Comparison of ENCODE assay signal across 10 cellular contexts in genomic region chr5:172931001-172931536, GRCh38. TPM values are rescaled to one million over a fixed set of nuclear protein-coding genes. Genes with fewer than 3 reads are reported as not detected.
DNase-seq lines count a peak whose midpoint lies in the region; FAIRE-seq and TF ChIP-seq lines count a peak whose summit lies in the region.
"Had no signal": no experiment of that assay in that cellular context is flagged by ENCODE, and none has a peak within 500 bp of the region (broad histone marks: within the 10 kb centered on the region; RNA-seq: fewer than 3 reads in every experiment).

No MANE protein-coding gene starts in this region.

- peak overlapping the region; percentile 21 to 67 (median 63) for H3K27ac ChIP-seq in thyroid gland

- in situ Hi-C loops in astrocyte of the cerebellum (cut with HindIII; ENCODE audit: low sequenced_read_pairs), result no loop called here

- no peaks in the 10 kb centered on the region for H3K27me3 ChIP-seq in kidney epithelial cell (ENCODE audit: control insufficient read depth, insufficient read depth, low read length)
- H3K27me3 ChIP-seq in thyroid gland, result no peaks in the 10 kb centered on the region

- TF ChIP-seq POLR2A in H54 (IDR thresholded peaks at IDR 0.05; ENCODE audit: low read depth, low read length), result no peak
- TF ChIP-seq POLR2A in thyroid gland (IDR thresholded peaks at IDR 0.05), result no peak

- no peaks in the 10 kb centered on the region for H3K9me3 ChIP-seq in thyroid gland

- WGBS in thyroid gland, 2 donors, result 47 to 61% methylated on average over 9 of the region's 9 CpGs

- H3K36me3 ChIP-seq in kidney epithelial cell (ENCODE audit: control insufficient read depth, insufficient read depth, low read length), result peaks cover 3% of the 10 kb centered on the region
- H3K36me3 ChIP-seq in thyroid gland, result peaks cover 10 to 20% of the 10 kb centered on the region in 2 donors

- no peak for TF ChIP-seq CTCF in astrocyte of the cerebellum (IDR thresholded peaks at IDR 0.05; ENCODE audit: low read depth, low read length, missing control alignments)
- no peak for TF ChIP-seq CTCF in kidney epithelial cell (IDR thresholded peaks at IDR 0.05; ENCODE audit: insufficient read depth, low read length, poor library complexity, severe bottlenecking)
- TF ChIP-seq CTCF in thyroid gland (IDR thresholded peaks at IDR 0.05), result no peak

- FAIRE-seq in H54 (lab: Jason Lieb, UNC), result no peak
- FAIRE-seq: endometrium had no signal

- intact Hi-C loops in thyroid gland (cut with DNase I), result no loop called here

- H3K4me3 ChIP-seq in astrocyte of the cerebellum (ENCODE audit: low read depth, low read length) (no peak overlapping the region), kidney epithelial cell (ENCODE audit: low read depth, low read length) (no peak overlapping the region), thyroid gland (replicated peaks in 1 of 3) (no peak overlapping the region)

- peaks cover 4 to 20% of the 10 kb centered on the region in 2 donors for H3K4me1 ChIP-seq in thyroid gland

- peak; percentile 70 for DNase-seq in H54 (ENCODE audit: insufficient read length, low spot score)
- DNase-seq in astrocyte of the cerebellum (ENCODE audit: low read depth), result peak; percentile 74
- DNase-seq in kidney epithelial cell (ENCODE audit: low read depth), result peak; percentile 96
- DNase-seq in thyroid gland, result peak; percentile 31 to 48
- DNase-seq in NCI-H2081 treated with DMSO at 0.1 percent for 48 hours (lab: John Stamatoyannopoulos, UW), result no peak
- DNase-seq in activated CD4-positive, alpha-beta T cell treated with anti-CD3 and anti-CD28 coated beads, Interleukin-2, amount 50 U/mL, for 1 hour, result no peak
- DNase-seq in GDM1 (lab: John Stamatoyannopoulos, UW), result no peak
- DNase-seq in activated CD8-positive, alpha-beta memory T cell treated with anti-CD3 and anti-CD28 coated beads, Interleukin-2, amount 50 U/mL, for 4 hours, result no peak
- DNase-seq: SHP77 treated with DMSO at 0.1 percent for 48 hours had no signal

RNA-seq across cellular contexts. Expression of gene RPL26L1, which starts 28.2 kb away (rescaled TPM):
- total RNA-seq in kidney epithelial cell, result 71.5 and 81.1 TPM in 2 replicates
- total RNA-seq in thyroid gland, result 10 to 100 TPM; 27.2 to 46.7 (median 42.9) TPM

RNA-seq across cellular contexts. Expression of gene ATP6V0E1, which starts 52.5 kb away (rescaled TPM):
- total RNA-seq in kidney epithelial cell, result 171 and 178 TPM in 2 replicates
- total RNA-seq in thyroid gland, result 100 to 1,000 TPM; 170 to 254 (median 198) TPM

Comparison
In these comparisons a context has a peak if more than half of its experiments do, and no peak if none do; other contexts are left out.
1. DNase-seq: peak in H54 (single experiment), astrocyte of the cerebellum (single experiment), kidney epithelial cell (single experiment) and thyroid gland (2 of 2); none in NCI-H2081 treated with DMSO at 0.1 percent for 48 hours (single experiment), activated CD4-positive, alpha-beta T cell treated with anti-CD3 and anti-CD28 coated beads, Interleukin-2, amount 50 U/mL, for 1 hour (single experiment), GDM1 (single experiment) and activated CD8-positive, alpha-beta memory T cell treated with anti-CD3 and anti-CD28 coated beads, Interleukin-2, amount 50 U/mL, for 4 hours (single experiment).